16 cellular contexts compared by ENCODE assay signal in the genomic region with DNA sequence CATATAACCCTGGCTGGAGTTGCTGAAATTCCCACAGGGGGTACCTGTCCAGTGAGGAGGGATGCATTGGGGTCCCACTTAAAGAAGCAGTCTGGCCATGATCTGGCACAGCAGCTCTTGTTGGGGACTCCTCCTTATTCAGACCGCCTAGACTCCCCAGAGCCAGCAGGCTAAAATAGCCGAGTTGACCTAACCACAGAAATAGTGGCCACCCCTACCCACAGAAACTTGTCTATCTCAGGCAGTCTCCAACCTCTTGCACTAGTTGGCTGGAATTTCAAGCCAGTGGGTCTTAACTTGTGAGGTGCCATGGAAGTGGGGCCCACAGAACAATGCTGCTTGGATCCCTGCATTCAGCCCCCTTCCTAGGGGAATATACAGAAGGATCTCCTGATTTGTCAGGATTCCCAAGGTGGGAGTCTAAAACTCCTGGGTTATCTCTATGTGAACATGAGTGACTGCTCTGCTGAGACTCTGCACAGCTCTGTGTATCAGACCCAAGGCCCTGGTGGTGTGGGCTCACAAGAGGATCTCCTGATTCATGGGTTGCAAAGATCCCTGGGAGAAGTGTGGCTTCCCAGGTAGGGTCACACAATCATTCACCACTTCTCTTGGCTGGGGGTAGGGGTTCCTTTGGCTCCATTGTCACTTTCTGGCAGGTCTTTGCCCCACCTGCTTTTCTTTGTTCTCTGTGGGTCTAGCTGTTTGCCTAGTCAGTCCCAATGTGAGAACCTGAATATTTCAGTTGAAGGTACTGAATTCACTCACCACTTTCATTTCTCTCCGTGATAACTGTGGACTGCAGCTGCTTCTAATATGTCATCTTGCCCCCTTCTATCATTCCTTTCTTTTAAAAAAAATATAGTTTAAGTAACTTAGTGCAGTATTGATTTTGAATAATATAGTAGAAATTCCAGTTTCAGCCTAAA.
DNase-seq lines count a peak whose midpoint lies in the region; ATAC-seq, FAIRE-seq and TF ChIP-seq lines count a peak whose summit lies in the region.
"Had no signal": no experiment of that assay in that cellular context is flagged by ENCODE, and none has a peak within 500 bp of the region (broad histone marks: within the 10 kb centered on the region; RNA-seq: fewer than 3 reads in every experiment).

No MANE protein-coding gene starts in this region.

- H2AFZ ChIP-seq in neuronal stem cell (ENCODE audit: low read length) = no peak overlapping the region

- H2BK120ac ChIP-seq in neuronal stem cell (ENCODE audit: low read depth, low read length) = no peak overlapping the region

- no peak overlapping the region for H3K23ac ChIP-seq in neuronal stem cell (ENCODE audit: low read depth, low read length, poor library complexity)

- H3K14ac ChIP-seq in neuronal stem cell (ENCODE audit: low read length) = no peak overlapping the region

- no peak overlapping the region for H2BK12ac ChIP-seq in neuronal stem cell (ENCODE audit: low read length)

- DNase-seq in GM12865 (ENCODE audit: low read depth) (peak; percentile 58), putamen (ENCODE audit: low spot score) (no peak), kidney (no peak), neuronal stem cell (ENCODE audit: low spot score) (no peak)
- DNase-seq: activated naive CD4-positive, alpha-beta T cell treated with anti-CD3 and anti-CD28 coated beads for 36 hours; cortex of kidney; NCI-H1436 treated with DMSO at 0.1 percent for 48 hours; Right ventricle myocardium superior; stimulated activated naive CD8-positive, alpha-beta T cell treated with anti-CD3 and anti-CD28 coated beads, Interleukin-15, amount 100 ng/mL, for 72 hours; upper lobe of right lung had no signal

- no peak for TF ChIP-seq CTCF in GM12865 (IDR thresholded peaks at IDR 0.05; ENCODE audit: insufficient read depth, low read depth, low read length, missing control alignments)
- no peak for TF ChIP-seq CTCF in kidney (IDR thresholded peaks at IDR 0.05; ENCODE audit: borderline replicate concordance, extremely low read depth, insufficient read depth)

- no peaks in the 10 kb centered on the region for H3K27me3 ChIP-seq in neuronal stem cell (ENCODE audit: control insufficient read depth in 3 of 3, insufficient read depth in 3 of 3, low read depth in 1 of 3, low read length in 3 of 3)
- H3K27me3 ChIP-seq: upper lobe of right lung had no signal

- H3K36me3 ChIP-seq in kidney (ENCODE audit: control insufficient read depth in 1 of 2, insufficient read depth in 2 of 2, low read length in 2 of 2) = no peaks in the 10 kb centered on the region
- no peaks in the 10 kb centered on the region for H3K36me3 ChIP-seq in neuronal stem cell (replicated peaks in 1 of 2; ENCODE audit: control insufficient read depth in 2 of 2, insufficient read depth in 2 of 2, low read length in 2 of 2)
- H3K36me3 ChIP-seq: upper lobe of right lung had no signal

- H2AK5ac ChIP-seq in neuronal stem cell (ENCODE audit: low read depth, low read length) = no peak overlapping the region

- no peaks in the 10 kb centered on the region for H3K79me1 ChIP-seq in neuronal stem cell (ENCODE audit: low read depth, low read length)

- H4K91ac ChIP-seq in neuronal stem cell (ENCODE audit: low read depth, low read length, poor library complexity) = no peak overlapping the region

- no peak overlapping the region for H3K9ac ChIP-seq in kidney (ENCODE audit: low read length in 2 of 2)
- no peak overlapping the region for H3K9ac ChIP-seq in neuronal stem cell (ENCODE audit: low read depth, low read length, poor library complexity)

- no peak overlapping the region for H3K4me3 ChIP-seq in GM12865 (ENCODE audit: low read depth, low read length)
- H3K4me3 ChIP-seq in kidney (ENCODE audit: low read length in 2 of 2) = no peak overlapping the region
- no peak overlapping the region for H3K4me3 ChIP-seq in neuronal stem cell (ENCODE audit: low read length in 2 of 2)
- H3K4me3 ChIP-seq: upper lobe of right lung had no signal

- H3K4me1 ChIP-seq in kidney (ENCODE audit: control insufficient read depth in 1 of 2, insufficient read depth in 1 of 2, low read depth in 1 of 2, low read length in 2 of 2) (no peaks in the 10 kb centered on the region), neuronal stem cell (ENCODE audit: control insufficient read depth in 2 of 2, insufficient read depth in 1 of 2, low read depth in 1 of 2, low read length in 2 of 2) (no peaks in the 10 kb centered on the region)
- H3K4me1 ChIP-seq: upper lobe of right lung had no signal

- H2BK5ac ChIP-seq in neuronal stem cell (ENCODE audit: low read length) = no peak overlapping the region

- no peak overlapping the region for H3K18ac ChIP-seq in neuronal stem cell (ENCODE audit: low read length)

- H2BK15ac ChIP-seq in neuronal stem cell (ENCODE audit: low read length) = no peak overlapping the region

- intact Hi-C loops in kidney (cut with DNase I) = no loop called here

- WGBS in neuronal stem cell (ENCODE audit: extremely low coverage in 2 of 2, insufficient read length in 2 of 2, insufficient replicate concordance in 1 of 2), 2 donors = no CpG with 5 or more reads among the region's 3 CpGs

- no peak overlapping the region for H4K8ac ChIP-seq in neuronal stem cell (ENCODE audit: low read depth, low read length)

- H3K4ac ChIP-seq in neuronal stem cell (ENCODE audit: low read length) = no peak overlapping the region

- no peak overlapping the region for H3K4me2 ChIP-seq in neuronal stem cell (ENCODE audit: insufficient read depth, low read length, poor library complexity, severe bottlenecking)

- no peak for FAIRE-seq in kidney (lab: Jason Lieb, UNC)

- H3K27ac ChIP-seq in kidney (ENCODE audit: low read depth in 2 of 2, low read length in 2 of 2) (no peak overlapping the region), neuronal stem cell (replicated peaks; ENCODE audit: low read length) (no peak overlapping the region)
- H3K27ac ChIP-seq: upper lobe of right lung had no signal

- ATAC-seq in GM19025 (IDR thresholded peaks at IDR 0.05; ENCODE audit: low read depth, unreplicated experiment) (peak; percentile 68), HG02571 (IDR thresholded peaks at IDR 0.05; ENCODE audit: unreplicated experiment) (peak; percentile 58), HG03103 (IDR thresholded peaks at IDR 0.05; ENCODE audit: low read depth, unreplicated experiment) (peak; percentile 80), esophagus mucosa (no peak)
- ATAC-seq: activated CD4-positive, CD25-positive, alpha-beta regulatory T cell treated with anti-CD3 and anti-CD28 coated beads, Interleukin-2, amount 50 U/mL, for 24 hours; natural killer cell treated with Interleukin-12 subunit alpha and Interleukin-12 subunit beta and Interleukin-15 and Interleukin-18, amount 100 ng/mL, for 72 hours; stimulated activated naive CD8-positive, alpha-beta T cell treated with anti-CD3 and anti-CD28 coated beads, Interleukin-15, amount 100 ng/mL, for 72 hours; upper lobe of right lung had no signal

- H3K9me3 ChIP-seq in kidney (ENCODE audit: control insufficient read depth in 1 of 2, low read length in 2 of 2) (no peaks in the 10 kb centered on the region), neuronal stem cell (replicated peaks in 1 of 2; ENCODE audit: control insufficient read depth in 2 of 2, insufficient read depth in 1 of 2, low read depth in 1 of 2, low read length in 2 of 2) (no peaks in the 10 kb centered on the region)
- H3K9me3 ChIP-seq: upper lobe of right lung had no signal
